In the genomic region with DNA sequence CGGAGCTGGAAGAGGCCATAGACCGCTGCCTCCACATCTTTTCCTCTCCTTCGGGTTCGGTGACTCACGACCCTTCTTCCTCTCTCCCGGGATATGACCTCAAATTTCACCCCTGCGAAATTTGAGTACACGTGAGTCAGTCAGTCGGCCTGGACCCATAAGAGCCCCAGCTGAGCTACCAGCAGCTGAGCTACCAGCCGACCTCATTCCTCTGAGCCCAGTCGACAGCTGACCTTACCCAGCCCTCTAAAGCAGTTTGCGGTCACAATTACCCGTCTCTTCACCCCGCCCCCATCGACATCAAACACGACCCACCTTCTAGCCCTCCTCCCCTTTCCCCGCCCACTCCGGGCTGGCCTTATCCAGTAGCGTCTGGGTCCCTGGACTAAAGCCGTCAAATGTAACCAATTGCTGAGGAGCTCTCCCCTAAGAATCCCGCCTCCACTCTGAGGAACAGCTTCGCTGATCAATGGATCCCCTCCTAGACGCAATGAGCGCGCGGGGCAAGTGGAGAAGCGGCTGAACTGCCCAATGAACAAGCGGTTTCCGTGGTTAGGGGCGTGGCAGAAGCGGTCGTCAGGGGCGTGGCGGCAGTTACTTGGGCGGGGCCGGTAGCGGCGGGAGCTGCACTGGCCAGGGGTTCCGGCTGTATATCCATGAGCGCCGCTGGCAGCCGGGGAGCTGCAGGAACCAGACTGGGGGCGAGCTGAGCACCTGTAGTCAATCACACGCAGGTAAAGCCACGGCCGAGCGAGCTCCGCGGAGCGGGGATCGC, we compare ENCODE assay signal across 8 cellular contexts. TPM values are rescaled to one million over a fixed set of nuclear protein-coding genes. Genes with fewer than 3 reads are reported as not detected.
DNase-seq lines count a peak whose midpoint lies in the region; ATAC-seq and TF ChIP-seq lines count a peak whose summit lies in the region.

A gene with protein sequence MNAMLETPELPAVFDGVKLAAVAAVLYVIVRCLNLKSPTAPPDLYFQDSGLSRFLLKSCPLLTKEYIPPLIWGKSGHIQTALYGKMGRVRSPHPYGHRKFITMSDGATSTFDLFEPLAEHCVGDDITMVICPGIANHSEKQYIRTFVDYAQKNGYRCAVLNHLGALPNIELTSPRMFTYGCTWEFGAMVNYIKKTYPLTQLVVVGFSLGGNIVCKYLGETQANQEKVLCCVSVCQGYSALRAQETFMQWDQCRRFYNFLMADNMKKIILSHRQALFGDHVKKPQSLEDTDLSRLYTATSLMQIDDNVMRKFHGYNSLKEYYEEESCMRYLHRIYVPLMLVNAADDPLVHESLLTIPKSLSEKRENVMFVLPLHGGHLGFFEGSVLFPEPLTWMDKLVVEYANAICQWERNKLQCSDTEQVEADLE (plus strand): TSS at position 627 of the 775 bp plus-strand sequence. CDS start 27,872 bp downstream, outside the sequence.

- H3K9me3 Mint-ChIP-seq in activated T-cell treated with anti-CD3 and anti-CD28 coated beads, Interleukin-2, amount 50 U/mL, for 4 hours: no peaks in the 10 kb centered on the region

- peaks cover 34% of the 10 kb centered on the region for H3K4me1 Mint-ChIP-seq in activated T-cell treated with anti-CD3 and anti-CD28 coated beads, Interleukin-2, amount 50 U/mL, for 4 hours (ENCODE audit: low read depth)

- H3K4me3 Mint-ChIP-seq in activated T-cell treated with anti-CD3 and anti-CD28 coated beads, Interleukin-2, amount 50 U/mL, for 4 hours: no peak within 1 kb of the TSS

- no peaks in the 10 kb centered on the region; the same call in 1 of the 2 replicates for H3K36me3 ChIP-seq in Panc1 (ENCODE audit: control insufficient read depth, insufficient read depth, low read length)
- H3K36me3 ChIP-seq in esophagus (ENCODE audit: control insufficient read depth in 2 of 2, insufficient read depth in 2 of 2, low read length in 1 of 2): no peaks in the 10 kb centered on the region
- no peaks in the 10 kb centered on the region for H3K36me3 ChIP-seq in muscle layer of colon (ENCODE audit: insufficient read depth, low read length)

- 0 to 1% methylated on average over 51 of the region's 51 CpGs for WGBS in esophagus, 2 donors

- POLR2A ChIA-PET in Panc1 (lab: Charles Lee): interaction anchor here (0.6 to 1.2 kb wide), 7 partner anchors 9 to 418 kb away, joined by 3 to 7 read pairs (median 4); no protein-coding TSS in a partner anchor

- intact Hi-C loops in Panc1 (cut with micrococcal nuclease; ENCODE audit: unreplicated experiment): no loop called here

- TF ChIP-seq CTCF in Panc1 (IDR thresholded peaks at IDR 0.05): no peak

- H3K4me3 ChIP-seq in Panc1 (ENCODE audit: low read depth in 2 of 2, low read length in 2 of 2) (peak within 1 kb of the TSS; percentile 84), esophagus (ENCODE audit: low read depth in 1 of 2, low read length in 2 of 2) (peak within 1 kb of the TSS; percentile 86 to 87), muscle layer of colon (ENCODE audit: low read depth in 1 of 2, low read length in 2 of 2) (peak within 1 kb of the TSS; percentile 80 to 97)

- BruUV-seq in Panc1 (replicated peaks; lab: Mats Ljungman, UMichigan): no TSS peak

- peaks cover 40% of the 10 kb centered on the region for H3K4me1 ChIP-seq in Panc1 (ENCODE audit: control insufficient read depth, insufficient read depth, low read length)
- H3K4me1 ChIP-seq in esophagus (ENCODE audit: control insufficient read depth in 2 of 2, insufficient read depth in 2 of 2, low read length in 1 of 2): peaks cover 0 to 4% of the 10 kb centered on the region in 2 donors
- H3K4me1 ChIP-seq in muscle layer of colon (ENCODE audit: insufficient read depth, low read length): peaks cover 58% of the 10 kb centered on the region

- CTCF ChIA-PET in Panc1 (lab: Charles Lee): interaction anchor here (0.8 to 2.4 kb wide), 3 partner anchors 9 to 83 kb away, joined by 3 to 6 read pairs (median 4); no protein-coding TSS in a partner anchor

- H3K9me3 ChIP-seq in Panc1 (ENCODE audit: control insufficient read depth, insufficient read depth, low read depth, low read length) (no peaks in the 10 kb centered on the region), esophagus (ENCODE audit: control insufficient read depth in 2 of 2, insufficient read depth in 1 of 2, low read depth in 1 of 2, low read length in 1 of 2) (no peaks in the 10 kb centered on the region), muscle layer of colon (ENCODE audit: low read length) (no peaks in the 10 kb centered on the region)

- no peaks in the 10 kb centered on the region for H3K27me3 Mint-ChIP-seq in activated T-cell treated with anti-CD3 and anti-CD28 coated beads, Interleukin-2, amount 50 U/mL, for 4 hours (ENCODE audit: low read depth)

- no peaks in the 10 kb centered on the region for H3K27me3 ChIP-seq in Panc1 (ENCODE audit: control insufficient read depth, insufficient read depth, low read length)
- H3K27me3 ChIP-seq in esophagus (ENCODE audit: control insufficient read depth in 1 of 2, insufficient read depth in 2 of 2, low read length in 2 of 2): no peaks in the 10 kb centered on the region
- H3K27me3 ChIP-seq in muscle layer of colon (ENCODE audit: control insufficient read depth in 1 of 2, insufficient read depth in 2 of 2, low read length in 2 of 2): no peaks in the 10 kb centered on the region

- H3K9ac ChIP-seq in muscle layer of colon (ENCODE audit: low read length): peak within 1 kb of the TSS; percentile 90

- peak within 1 kb of the TSS; percentile 97 for H3K27ac ChIP-seq in Panc1 (ENCODE audit: low read length)
- peak within 1 kb of the TSS; percentile 88 to 95 for H3K27ac ChIP-seq in esophagus (ENCODE audit: low read depth in 2 of 2, low read length in 1 of 2)
- H3K27ac ChIP-seq in muscle layer of colon (ENCODE audit: low read depth, low read length): peak within 1 kb of the TSS; percentile 95

- in situ Hi-C loops in Panc1 (cut with HindIII; ENCODE audit: low pct_unique_long_range_greater_than_20kb, low sequenced_read_pairs): no loop called here

- peaks cover 3% of the 10 kb centered on the region for H3K36me3 Mint-ChIP-seq in activated T-cell treated with anti-CD3 and anti-CD28 coated beads, Interleukin-2, amount 50 U/mL, for 4 hours (ENCODE audit: insufficient read depth)

- DNase-seq in DMS53 (lab: John Stamatoyannopoulos, UW): peak; percentile 99
- peak; percentile 100 for DNase-seq in KG1 (lab: John Stamatoyannopoulos, UW)
- DNase-seq in Panc1 (ENCODE audit: low read depth, low spot score): peak; percentile 100
- peak; percentile 96 for DNase-seq in activated T-cell treated with anti-CD3 and anti-CD28 coated beads, Interleukin-2, amount 50 U/mL, for 4 hours
- DNase-seq in stimulated activated CD8-positive, alpha-beta memory T cell treated with anti-CD3 and anti-CD28 coated beads, Interleukin-7, amount 100 ng/mL, for 4 hours (ENCODE audit: low read depth in 2 of 2): peak; percentile 93 to 96

- ATAC-seq in GM21723 (IDR thresholded peaks at IDR 0.05; ENCODE audit: unreplicated experiment): peak; percentile 96
- ATAC-seq in Panc1: peak; percentile 96
- peak; percentile 95 to 97 for ATAC-seq in activated T-cell treated with anti-CD3 and anti-CD28 coated beads, Interleukin-2, amount 50 U/mL, for 4 hours

RNA-seq across cellular contexts. Expression of the gene that starts here (rescaled TPM):
- 95.0 TPM for total RNA-seq in Panc1 (2021; ENCODE audit: unreplicated experiment)
- polyA plus RNA-seq in Panc1 (2012; ENCODE audit: insufficient read length): 41.2 TPM
- 10 to 100 TPM; 48.9 to 72.6 (median 64.1) TPM for total RNA-seq in activated T-cell treated with anti-CD3 and anti-CD28 coated beads, Interleukin-2, amount 50 U/mL, for 4 hours
- polyA plus RNA-seq in esophagus: 1 to 10 TPM; 3.8 to 6.0 TPM

Comparison
In these comparisons a context has a peak if more than half of its experiments do, and no peak if none do; other contexts are left out.
1. Peak in every context shown above with its lines: DNase-seq, ATAC-seq, H3K4me3 ChIP-seq and H3K27ac ChIP-seq.